In genomic region chr1:224051086-224051406, GRCh38 we compare ENCODE assay signal across 15 cellular contexts.
"Had no signal": no experiment of that assay in that cellular context is flagged by ENCODE, and none has a peak within 500 bp of the region (broad histone marks: within the 10 kb centered on the region; RNA-seq: fewer than 3 reads in every experiment).

No MANE protein-coding gene starts in this region.

- H3K9me3 ChIP-seq: adrenal gland, breast epithelium, esophagus muscularis mucosa, gastroesophageal sphincter, heart right ventricle, spleen, testis had no signal

- H3K27ac ChIP-seq: adrenal gland, breast epithelium, esophagus muscularis mucosa, gastroesophageal sphincter, heart right ventricle, spleen, testis had no signal

- ATAC-seq: gastroesophageal sphincter; stimulated activated memory B cell treated with anti-CD40 and anti-IgM and Interleukin-4, amounts not matched to agents 10 μg/mL and 1 μg/mL and 100 μg/mL, for 72 hours had no signal

- H3K27ac Mint-ChIP-seq: activated naive CD4-positive, alpha-beta T cell treated with anti-CD3 and anti-CD28 coated beads, Interleukin-2, amount 50 U/mL, for 24 hours; activated T-cell treated with anti-CD3 and anti-CD28 coated beads, Interleukin-2, amount 50 U/mL, for 72 hours; naive thymus-derived CD8-positive, alpha-beta T cell; stimulated activated memory B cell treated with anti-CD40 and anti-IgM and Interleukin-4, amounts not matched to agents 10 μg/mL and 1 μg/mL and 100 μg/mL, for 72 hours had no signal

- H3K9me3 Mint-ChIP-seq: activated naive CD4-positive, alpha-beta T cell treated with anti-CD3 and anti-CD28 coated beads, Interleukin-2, amount 50 U/mL, for 24 hours; activated T-cell treated with anti-CD3 and anti-CD28 coated beads, Interleukin-2, amount 50 U/mL, for 72 hours; immature natural killer cell; naive thymus-derived CD8-positive, alpha-beta T cell had no signal

- H3K4me1 Mint-ChIP-seq: activated naive CD4-positive, alpha-beta T cell treated with anti-CD3 and anti-CD28 coated beads, Interleukin-2, amount 50 U/mL, for 24 hours; stimulated activated memory B cell treated with anti-CD40 and anti-IgM and Interleukin-4, amounts not matched to agents 10 μg/mL and 1 μg/mL and 100 μg/mL, for 72 hours had no signal

- H3K4me3 Mint-ChIP-seq: activated naive CD4-positive, alpha-beta T cell treated with anti-CD3 and anti-CD28 coated beads, Interleukin-2, amount 50 U/mL, for 24 hours; activated T-cell treated with anti-CD3 and anti-CD28 coated beads, Interleukin-2, amount 50 U/mL, for 72 hours; immature natural killer cell; naive thymus-derived CD8-positive, alpha-beta T cell; stimulated activated memory B cell treated with anti-CD40 and anti-IgM and Interleukin-4, amounts not matched to agents 10 μg/mL and 1 μg/mL and 100 μg/mL, for 72 hours had no signal

- DNase-seq: activated gamma-delta T cell; cortex of kidney; effector CD4-positive, alpha-beta T cell; spleen had no signal

- H3K4me1 ChIP-seq: adrenal gland, breast epithelium, gastroesophageal sphincter, spleen, testis had no signal

- H3K27me3 ChIP-seq: breast epithelium, testis had no signal

- H3K36me3 ChIP-seq: adrenal gland, breast epithelium, esophagus muscularis mucosa, gastroesophageal sphincter, heart right ventricle, spleen had no signal

- H3K36me3 Mint-ChIP-seq: activated naive CD4-positive, alpha-beta T cell treated with anti-CD3 and anti-CD28 coated beads, Interleukin-2, amount 50 U/mL, for 24 hours; immature natural killer cell; naive thymus-derived CD8-positive, alpha-beta T cell had no signal

- H3K4me3 ChIP-seq: adrenal gland, breast epithelium, esophagus muscularis mucosa, gastroesophageal sphincter, heart right ventricle, spleen, testis had no signal
